ENCODE assay signal across 8 cellular contexts in genomic region chr6:79946242-79946641, GRCh38. TPM values are rescaled to one million over a fixed set of nuclear protein-coding genes. Genes with fewer than 3 reads are reported as not detected.
DNase-seq lines count a peak whose midpoint lies in the region; ATAC-seq and TF ChIP-seq lines count a peak whose summit lies in the region.

No MANE protein-coding gene starts in this region.

- TF ChIP-seq CTCF in neural crest cell (conservative IDR thresholded peaks at IDR 0.05), result peak; percentile 63

- H3K27me3 Mint-ChIP-seq in neural crest cell (ENCODE audit: low read depth), result peaks cover 28% of the 10 kb centered on the region

- H3K4me3 Mint-ChIP-seq in neural crest cell, result peak overlapping the region; percentile 98

- no peaks in the 10 kb centered on the region for H3K36me3 Mint-ChIP-seq in neural crest cell (ENCODE audit: low read depth)

- H3K36me3 ChIP-seq in SJSA1, result no peaks in the 10 kb centered on the region
- H3K36me3 ChIP-seq in endocrine pancreas (ENCODE audit: control insufficient read depth, insufficient read depth, low read length), result no peaks in the 10 kb centered on the region

- peak; percentile 39 for ATAC-seq in HG03342 (IDR thresholded peaks at IDR 0.05; ENCODE audit: unreplicated experiment)

- no peak overlapping the region for H3K27ac ChIP-seq in SJSA1

- H3K27me3 ChIP-seq in SJSA1 (replicated peaks) (peaks cover 25% of the 10 kb centered on the region), endocrine pancreas (ENCODE audit: control insufficient read depth, insufficient read depth, low read length) (no peaks in the 10 kb centered on the region)

- no peak overlapping the region for H3K27ac Mint-ChIP-seq in neural crest cell (ENCODE audit: unreplicated experiment)

- H3K4me1 Mint-ChIP-seq in neural crest cell, result peaks cover 28% of the 10 kb centered on the region

- H3K4me1 ChIP-seq in SJSA1 (replicated peaks), result peaks cover 13% of the 10 kb centered on the region; the same call in 1 of the 2 replicates
- H3K4me1 ChIP-seq in endocrine pancreas (ENCODE audit: control insufficient read depth, insufficient read depth, low read length), result peaks cover 21% of the 10 kb centered on the region

- DNase-seq in SIG-M5 treated with dmso at 0.1 percent for 504 hours (lab: John Stamatoyannopoulos, UW; ENCODE audit: unreplicated experiment), result peak; percentile 4
- DNase-seq in SIG-M5 (lab: John Stamatoyannopoulos, UW), result no peak
- DNase-seq in SJSA1 (ENCODE audit: low read depth in 1 of 2, low spot score in 2 of 2), result no peak
- peak; percentile 21 for DNase-seq in neural crest cell (ENCODE audit: low read depth, low spot score)
- DNase-seq in HPDE6-E6E7 (ENCODE audit: extremely low spot score), result no peak
- no peak for DNase-seq in cerebellar nuclear complex (lab: John Stamatoyannopoulos, UW)

- H3K9ac ChIP-seq in endocrine pancreas (ENCODE audit: control insufficient read depth, insufficient read depth, low read length), result peak overlapping the region; percentile 65

- no peaks in the 10 kb centered on the region for H3K9me3 Mint-ChIP-seq in neural crest cell

- H3K4me3 ChIP-seq in SJSA1, result peak overlapping the region; percentile 39
- peak overlapping the region; percentile 82 for H3K4me3 ChIP-seq in endocrine pancreas (ENCODE audit: control insufficient read depth, insufficient read depth, low read length)

- H3K9me3 ChIP-seq in SJSA1 (replicated peaks) (no peaks in the 10 kb centered on the region), endocrine pancreas (ENCODE audit: control insufficient read depth, low read length) (no peaks in the 10 kb centered on the region)

RNA-seq across cellular contexts. Expression of gene ELOVL4, which starts 1.1 kb away (rescaled TPM):
- total RNA-seq in SJSA1 (2014; rRNA removed; shearing (Covaris generic)), result 1.2 and 1.3 TPM in 2 replicates
- total RNA-seq in neural crest cell, result 9.0 and 10.1 TPM in 2 replicates

RNA-seq across cellular contexts. Expression of gene TTK, which starts 58.2 kb away (rescaled TPM):
- total RNA-seq in SJSA1 (2014; rRNA removed; shearing (Covaris generic)), result 82.3 and 112 TPM in 2 replicates
- 45.0 and 45.5 TPM in 2 replicates for total RNA-seq in neural crest cell

Comparison
In these comparisons a context has a peak if more than half of its experiments do, and no peak if none do; other contexts are left out.
1. DNase-seq: peak in SIG-M5 treated with dmso at 0.1 percent for 504 hours (single experiment) and neural crest cell (single experiment); none in SIG-M5 (single experiment), SJSA1 (0 of 2), HPDE6-E6E7 (single experiment) and cerebellar nuclear complex (0 of 2).